Comparison of ENCODE assay signal across 8 cellular contexts in genomic region chr1:160342953-160343869, GRCh38. TPM values are rescaled to one million over a fixed set of nuclear protein-coding genes. Genes with fewer than 3 reads are reported as not detected.
DNase-seq lines count a peak whose midpoint lies in the region; ATAC-seq and TF ChIP-seq lines count a peak whose summit lies in the region.

COPA (minus strand) TSS chr1:160343250; CDS start chr1:160343170, 80 bp downstream.
NCSTN (plus strand) TSS chr1:160343383; CDS start chr1:160343397, 14 bp downstream.

- H3K9ac ChIP-seq in KMS-11: peak within 1 kb of the TSS; percentile 87

- H3K4me1 ChIP-seq in KMS-11 (ENCODE audit: low read depth, poor library complexity, severe bottlenecking): peaks cover 32% of the 10 kb centered on the region
- H3K4me1 ChIP-seq in Peyer's patch: peaks cover 0 to 26% (median 2%) of the 10 kb centered on the region in 4 donors
- peaks cover 13 to 36% of the 10 kb centered on the region in 2 donors for H3K4me1 ChIP-seq in muscle layer of duodenum (ENCODE audit: control insufficient read depth in 1 of 2, insufficient read depth in 2 of 2, low read length in 2 of 2)

- H3K9me3 ChIP-seq in Peyer's patch (no peaks in the 10 kb centered on the region), muscle layer of duodenum (ENCODE audit: control insufficient read depth in 1 of 2, low read length in 2 of 2) (no peaks in the 10 kb centered on the region)

- peak within 1 kb of the TSS; percentile 91 for H3K4me2 ChIP-seq in KMS-11

- TF ChIP-seq POLR2A in Peyer's patch (IDR thresholded peaks at IDR 0.05): peak; percentile 92 to 97

- H4K20me1 ChIP-seq in KMS-11 (ENCODE audit: insufficient read depth): no peaks in the 10 kb centered on the region

- H3K36me3 ChIP-seq in KMS-11 (ENCODE audit: insufficient read depth) (peaks cover 19% of the 10 kb centered on the region; the same call in 1 of the 2 replicates), Peyer's patch (peaks cover 0 to 42% (median 0%) of the 10 kb centered on the region in 3 donors), muscle layer of duodenum (ENCODE audit: control insufficient read depth in 1 of 2, insufficient read depth in 2 of 2, low read length in 2 of 2) (peaks cover 24 to 46% of the 10 kb centered on the region in 2 donors)

- peak within 1 kb of the TSS; percentile 82 for H2AFZ ChIP-seq in KMS-11 (ENCODE audit: low read depth)

- H3K27ac ChIP-seq in KMS-11: peak within 1 kb of the TSS; percentile 65
- peak within 1 kb of the TSS; percentile 87 to 96 (median 92) for H3K27ac ChIP-seq in Peyer's patch
- H3K27ac ChIP-seq in muscle layer of duodenum (ENCODE audit: low read length): peak within 1 kb of the TSS; percentile 98

- no peak for TF ChIP-seq CTCF in KMS-11 (conservative IDR thresholded peaks at IDR 0.05; ENCODE audit: low read depth, low read length)
- no peak for TF ChIP-seq CTCF in Peyer's patch (IDR thresholded peaks at IDR 0.05)

- H3K79me2 ChIP-seq in KMS-11 (ENCODE audit: insufficient read depth, low read depth): peaks cover 74% of the 10 kb centered on the region

- H3K4me3 ChIP-seq in KMS-11 (IDR thresholded peaks at IDR 0.05; ENCODE audit: insufficient read depth, low read depth, low read length) (peak within 1 kb of the TSS; percentile 99), Peyer's patch (peak within 1 kb of the TSS; percentile 74 to 89 (median 82)), muscle layer of duodenum (ENCODE audit: low read depth in 1 of 2, low read length in 2 of 2) (peak within 1 kb of the TSS; percentile 97 to 100)

- H3K27me3 ChIP-seq in KMS-11 (ENCODE audit: insufficient read depth, low read depth): no peaks in the 10 kb centered on the region
- H3K27me3 ChIP-seq in Peyer's patch: no peaks in the 10 kb centered on the region
- no peaks in the 10 kb centered on the region for H3K27me3 ChIP-seq in muscle layer of duodenum (ENCODE audit: low read depth, low read length)

- ATAC-seq in GM21723 (IDR thresholded peaks at IDR 0.05; ENCODE audit: unreplicated experiment): peak; percentile 87
- ATAC-seq in esophagus mucosa: peak; percentile 97

- peak; percentile 90 for DNase-seq in DMS153 treated with DMSO at 0.1 percent for 48 hours (lab: John Stamatoyannopoulos, UW; ENCODE audit: unreplicated experiment)
- DNase-seq in Peyer's patch: peak; percentile 90 to 97 (median 93)
- DNase-seq in activated T-cell treated with anti-CD3 and anti-CD28 coated beads, Interleukin-2, amount 50 U/mL, for 48 hours: peak; percentile 92 to 93
- peak; percentile 83 to 84 for DNase-seq in stimulated activated CD8-positive, alpha-beta memory T cell treated with anti-CD3 and anti-CD28 coated beads, Interleukin-7, amount 100 ng/mL, for 4 hours (ENCODE audit: low read depth in 2 of 2)

RNA-seq across cellular contexts. Expression of gene COPA, which starts in this region (rescaled TPM):
- total RNA-seq in Peyer's patch (100 to 1,000 TPM; 109 to 173 (median 138) TPM), esophagus mucosa (93.9 TPM)

RNA-seq across cellular contexts. Expression of gene NCSTN, which starts in this region (rescaled TPM):
- total RNA-seq in Peyer's patch (100 to 1,000 TPM in 3 of 4 donors, 10 to 100 TPM in 1; 34.7 to 173 (median 158) TPM), esophagus mucosa (60.1 TPM)

Comparison
In these comparisons a context has a peak if more than half of its experiments do, and no peak if none do; other contexts are left out.
1. Peak in every context shown above with its lines: DNase-seq, ATAC-seq, H3K4me3 ChIP-seq and H3K27ac ChIP-seq.